In genomic region chr22:22032906-22033802, GRCh38 we compare ENCODE assay signal across 18 cellular contexts.
DNase-seq lines count a peak whose midpoint lies in the region; ATAC-seq and TF ChIP-seq lines count a peak whose summit lies in the region.
"Had no signal": no experiment of that assay in that cellular context is flagged by ENCODE, and none has a peak within 500 bp of the region (broad histone marks: within the 10 kb centered on the region; RNA-seq: fewer than 3 reads in every experiment).

No MANE protein-coding gene starts in this region.

- ATAC-seq in memory B cell (ENCODE audit: low read depth): no peak
- ATAC-seq: CD8-positive, alpha-beta T cell had no signal

- no peaks in the 10 kb centered on the region for H3K4me1 ChIP-seq in HEK293 (ENCODE audit: control insufficient read depth, insufficient read depth, low read length)

- H3K4me3 ChIP-seq in HEK293 (ENCODE audit: low read depth, low read length): no peak overlapping the region

- H3K36me3 Mint-ChIP-seq in memory B cell: no peaks in the 10 kb centered on the region
- no peaks in the 10 kb centered on the region for H3K36me3 Mint-ChIP-seq in activated naive CD4-positive, alpha-beta T cell treated with anti-CD3 and anti-CD28 coated beads, Interleukin-2, amount 10 ng/mL, durations not matched to agents 7 days and 5 days
- H3K36me3 Mint-ChIP-seq: CD8-positive, alpha-beta T cell had no signal

- CTCF ChIA-PET in HEK293 (lab: Yijun Ruan, JAX): interaction anchor here (1.1 to 7.3 kb wide), 3 partner anchors 27 to 202 kb away, joined by 3 to 35 read pairs (median 3); no protein-coding TSS in a partner anchor
- CTCF ChIA-PET in activated naive CD4-positive, alpha-beta T cell treated with anti-CD3 and anti-CD28 coated beads, Interleukin-2, amount 10 ng/mL, durations not matched to agents 7 days and 5 days (lab: Charles Lee): interaction anchor here (1.5 to 2.0 kb wide), 2 partner anchors 27 to 168 kb away, joined by 4 to 5 read pairs; no protein-coding TSS in a partner anchor

- H3K36me3 ChIP-seq in HEK293 (ENCODE audit: control insufficient read depth in 2 of 2, insufficient read depth in 1 of 2, low read length in 2 of 2): no peaks in the 10 kb centered on the region

- DNase-seq in OCI-M1 (lab: John Stamatoyannopoulos, UW) (peak; percentile 34), memory B cell (ENCODE audit: low spot score in 2 of 2) (no peak), NCI-H1694 treated with DMSO at 0.1 percent for 48 hours (lab: John Stamatoyannopoulos, UW) (no peak), NCI-H2227 treated with DMSO at 0.1 percent for 48 hours (lab: John Stamatoyannopoulos, UW) (no peak), NCI-H345 (lab: John Stamatoyannopoulos, UW) (no peak)
- DNase-seq in activated naive CD4-positive, alpha-beta T cell treated with anti-CD3 and anti-CD28 coated beads, Interleukin-2, amount 10 ng/mL, durations not matched to agents 7 days and 5 days: no peak
- DNase-seq: Calu3; CD8-positive, alpha-beta T cell; DMS53; H9; IMR-90; NCI-H1092 treated with DMSO at 0.1 percent for 48 hours; NCI-H146; NCI-H2081; NCI-H2171 treated with DMSO at 0.1 percent for 48 hours; Right ventricle myocardium superior had no signal

- peak overlapping the region; percentile 67 for H3K27ac Mint-ChIP-seq in memory B cell
- no peak overlapping the region for H3K27ac Mint-ChIP-seq in activated naive CD4-positive, alpha-beta T cell treated with anti-CD3 and anti-CD28 coated beads, Interleukin-2, amount 10 ng/mL, durations not matched to agents 7 days and 5 days
- H3K27ac Mint-ChIP-seq: CD8-positive, alpha-beta T cell; H9 had no signal

- H3K9me3 ChIP-seq in HEK293 (ENCODE audit: control insufficient read depth, insufficient read depth, low read depth, low read length): no peaks in the 10 kb centered on the region

- TF ChIP-seq CTCF in HEK293 (tag by site-specific recombination; IDR thresholded peaks at IDR 0.05): no peak

- H3K4me3 Mint-ChIP-seq in memory B cell: no peak overlapping the region
- H3K4me3 Mint-ChIP-seq in activated naive CD4-positive, alpha-beta T cell treated with anti-CD3 and anti-CD28 coated beads, Interleukin-2, amount 10 ng/mL, durations not matched to agents 7 days and 5 days: no peak overlapping the region
- H3K4me3 Mint-ChIP-seq: CD8-positive, alpha-beta T cell; H9 had no signal

- peaks cover 63% of the 10 kb centered on the region for H3K4me1 Mint-ChIP-seq in memory B cell
- no peaks in the 10 kb centered on the region for H3K4me1 Mint-ChIP-seq in activated naive CD4-positive, alpha-beta T cell treated with anti-CD3 and anti-CD28 coated beads, Interleukin-2, amount 10 ng/mL, durations not matched to agents 7 days and 5 days

- no peaks in the 10 kb centered on the region for H3K27me3 Mint-ChIP-seq in memory B cell
- peaks cover 52% of the 10 kb centered on the region for H3K27me3 Mint-ChIP-seq in activated naive CD4-positive, alpha-beta T cell treated with anti-CD3 and anti-CD28 coated beads, Interleukin-2, amount 10 ng/mL, durations not matched to agents 7 days and 5 days

- no peaks in the 10 kb centered on the region for H3K9me3 Mint-ChIP-seq in memory B cell
- no peaks in the 10 kb centered on the region for H3K9me3 Mint-ChIP-seq in activated naive CD4-positive, alpha-beta T cell treated with anti-CD3 and anti-CD28 coated beads, Interleukin-2, amount 10 ng/mL, durations not matched to agents 7 days and 5 days
- H3K9me3 Mint-ChIP-seq: CD8-positive, alpha-beta T cell; H9 had no signal

- POLR2A ChIA-PET in HEK293 (lab: Yijun Ruan, JAX): no interaction called here

- no peak overlapping the region for H3K27ac ChIP-seq in HEK293 (ENCODE audit: extremely low read depth, low read depth, low read length)
- H3K27ac ChIP-seq: HL-60 had no signal

TF ChIP-seq in HEK293, 187 proteins besides CTCF, POLR2A, EP300 and RAD21:
- peak; percentile 56; the same call in 1 of the 2 replicates for TF ChIP-seq GLIS1 (tag by site-specific recombination; IDR thresholded peaks at IDR 0.05)
- TF ChIP-seq ZNF776 (tag by site-specific recombination; IDR thresholded peaks at IDR 0.05; ENCODE audit: borderline replicate concordance): no peak
- TF ChIP-seq ATF2 (tag by site-specific recombination; IDR thresholded peaks at IDR 0.05; ENCODE audit: low read depth): peak; percentile 75
- TF ChIP-seq TSHZ1 (tag by site-specific recombination; IDR thresholded peaks at IDR 0.05; ENCODE audit: borderline replicate concordance): no peak
TF ChIP-seq in HEK293: peak in this region for 2.
